In the genomic region with DNA sequence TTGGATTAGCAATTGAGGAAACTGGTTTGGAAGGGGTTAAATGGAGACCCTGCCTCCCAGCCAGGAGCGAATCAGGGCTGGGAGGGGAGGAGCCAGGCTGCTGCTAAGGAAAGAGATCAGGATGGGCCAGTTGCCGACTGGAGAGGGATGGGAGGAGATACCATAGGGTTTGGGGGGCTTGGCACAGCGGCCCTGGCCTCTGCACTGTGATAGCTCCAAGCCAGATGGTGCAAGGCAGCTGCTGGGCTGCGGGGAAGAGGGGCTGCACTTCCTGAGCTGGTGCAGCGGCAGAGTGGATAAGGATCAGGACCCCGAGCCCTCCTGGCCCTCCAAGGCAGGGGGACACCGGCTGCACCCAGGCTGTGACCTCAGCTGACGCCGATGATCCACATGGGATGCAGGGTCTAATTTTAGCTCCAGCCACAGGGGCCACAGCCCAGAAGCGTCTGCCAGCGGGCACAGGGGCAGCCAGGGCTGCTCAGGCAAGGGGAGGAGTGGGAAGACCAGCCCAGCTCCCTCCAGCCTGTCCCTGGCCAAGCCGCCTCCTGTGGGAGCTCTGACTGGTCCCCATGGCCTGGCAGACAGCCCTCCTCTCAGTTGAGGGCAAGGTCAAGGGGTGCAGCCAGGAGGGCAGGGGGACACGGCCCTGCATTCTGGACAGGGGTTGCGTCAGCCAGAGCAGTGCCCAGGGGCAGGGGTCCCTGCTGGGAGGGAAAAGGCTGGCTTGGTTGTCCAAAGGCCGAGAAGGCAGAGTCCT, we compare ENCODE assay signal across 9 cellular contexts. TPM values are rescaled to one million over a fixed set of nuclear protein-coding genes. Genes with fewer than 3 reads are reported as not detected.
A peak's percentile ranks its signal among the peaks of the same experiment; 100 is the strongest.
DNase-seq lines count a peak whose midpoint lies in the region; ATAC-seq and TF ChIP-seq lines count a peak whose summit lies in the region.
"Had no signal": no experiment of that assay in that cellular context is flagged by ENCODE, and none has a peak within 500 bp of the region (broad histone marks: within the 10 kb centered on the region; RNA-seq: fewer than 3 reads in every experiment).

A gene with protein sequence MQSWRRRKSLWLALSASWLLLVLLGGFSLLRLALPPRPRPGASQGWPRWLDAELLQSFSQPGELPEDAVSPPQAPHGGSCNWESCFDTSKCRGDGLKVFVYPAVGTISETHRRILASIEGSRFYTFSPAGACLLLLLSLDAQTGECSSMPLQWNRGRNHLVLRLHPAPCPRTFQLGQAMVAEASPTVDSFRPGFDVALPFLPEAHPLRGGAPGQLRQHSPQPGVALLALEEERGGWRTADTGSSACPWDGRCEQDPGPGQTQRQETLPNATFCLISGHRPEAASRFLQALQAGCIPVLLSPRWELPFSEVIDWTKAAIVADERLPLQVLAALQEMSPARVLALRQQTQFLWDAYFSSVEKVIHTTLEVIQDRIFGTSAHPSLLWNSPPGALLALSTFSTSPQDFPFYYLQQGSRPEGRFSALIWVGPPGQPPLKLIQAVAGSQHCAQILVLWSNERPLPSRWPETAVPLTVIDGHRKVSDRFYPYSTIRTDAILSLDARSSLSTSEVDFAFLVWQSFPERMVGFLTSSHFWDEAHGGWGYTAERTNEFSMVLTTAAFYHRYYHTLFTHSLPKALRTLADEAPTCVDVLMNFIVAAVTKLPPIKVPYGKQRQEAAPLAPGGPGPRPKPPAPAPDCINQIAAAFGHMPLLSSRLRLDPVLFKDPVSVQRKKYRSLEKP (plus strand): TSS at position 129 of the 757 bp plus-strand sequence. CDS start 872 bp downstream, outside the sequence.

- WGBS in upper lobe of left lung, 2 donors, result 25 to 49% methylated on average over 6 to 15 of the region's 15 CpGs

- H3K36me3 ChIP-seq in upper lobe of left lung, result no peaks in the 10 kb centered on the region

- H3K4me3 ChIP-seq in choroid plexus epithelial cell (ENCODE audit: low read depth, low read length), result peak within 1 kb of the TSS; percentile 63
- H3K4me3 ChIP-seq in upper lobe of left lung, result peak within 1 kb of the TSS in 3 of 4 donors; percentile 7 to 24 (median 17)

- TF ChIP-seq POLR2A in upper lobe of left lung (IDR thresholded peaks at IDR 0.05), result no peak

- TF ChIP-seq CTCF in choroid plexus epithelial cell (conservative IDR thresholded peaks at IDR 0.05; ENCODE audit: low read depth, low read length) (no peak), upper lobe of left lung (IDR thresholded peaks at IDR 0.05) (no peak)

- H3K27ac ChIP-seq in upper lobe of left lung, result peak within 1 kb of the TSS in 1 of 4 donors; percentile 32

- no peaks in the 10 kb centered on the region for H3K27me3 ChIP-seq in upper lobe of left lung

- TF ChIP-seq EP300 in upper lobe of left lung (IDR thresholded peaks at IDR 0.05), result no peak

- peak; percentile 11 for DNase-seq in NCI-H510A treated with DMSO at 0.1 percent for 48 hours (lab: John Stamatoyannopoulos, UW)
- DNase-seq in NCI-H510A (lab: John Stamatoyannopoulos, UW), result no peak
- DNase-seq in choroid plexus epithelial cell (ENCODE audit: low read depth), result peak; percentile 74
- DNase-seq in left kidney (ENCODE audit: low read depth, low spot score), result peak; percentile 93
- peak in 1 of 2 donors; percentile 80 for DNase-seq in upper lobe of left lung
- DNase-seq in GDM1 (lab: John Stamatoyannopoulos, UW), result no peak
- no peak for DNase-seq in activated gamma-delta T cell (lab: John Stamatoyannopoulos, UW)

- ATAC-seq in upper lobe of left lung (ENCODE audit: low FRiP score in 2 of 2) (peak; percentile 8 to 58), GM18870 (IDR thresholded peaks at IDR 0.05; ENCODE audit: unreplicated experiment) (no peak)

- H3K4me1 ChIP-seq in upper lobe of left lung, result peaks cover 0 to 7% (median 5%) of the 10 kb centered on the region in 4 donors

- no peaks in the 10 kb centered on the region for H3K9me3 ChIP-seq in upper lobe of left lung

RNA-seq across cellular contexts. Expression of the gene that starts here (rescaled TPM):
- under 1 TPM in 3 of 6 donors, not detected in 3; under 0.01 to 0.24 (median 0.20) TPM for total RNA-seq in upper lobe of left lung
- total RNA-seq: bronchial epithelial cell had no signal

Comparison
In these comparisons a context has a peak if more than half of its experiments do, and no peak if none do; other contexts are left out.
1. DNase-seq: peak in NCI-H510A treated with DMSO at 0.1 percent for 48 hours (single experiment), choroid plexus epithelial cell (single experiment) and left kidney (single experiment); none in NCI-H510A (single experiment), GDM1 (single experiment) and activated gamma-delta T cell (single experiment).
2. Peak in ATAC-seq and H3K4me3 ChIP-seq in upper lobe of left lung; RNA of the gene not detected or under 1 TPM.